In the genomic region with DNA sequence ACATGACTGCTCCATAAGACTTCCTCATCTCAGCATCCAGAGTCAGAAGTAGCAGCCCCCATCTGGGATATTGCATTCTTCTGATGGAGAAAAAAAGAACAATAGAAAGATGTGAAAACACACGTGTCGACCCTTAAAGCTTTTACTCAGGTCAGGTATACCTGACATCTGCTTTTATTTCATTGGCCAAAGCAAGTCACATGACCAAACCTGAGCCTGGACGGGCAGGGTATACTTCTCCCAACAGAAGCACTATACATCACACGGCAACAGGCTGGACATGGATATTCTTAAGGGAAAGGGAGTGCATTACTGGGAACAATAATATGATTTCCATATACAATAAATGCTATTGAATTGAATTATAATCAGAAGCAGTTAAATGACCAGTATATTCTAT, we compare ENCODE assay signal across 2 cellular contexts.
TF ChIP-seq lines count a peak whose summit lies in the region.

No MANE protein-coding gene starts in this region.

TF ChIP-seq in WTC11, 78 proteins besides CTCF, POLR2A, EP300 and RAD21 (continued from another document):
- TF ChIP-seq, protein P1, sequence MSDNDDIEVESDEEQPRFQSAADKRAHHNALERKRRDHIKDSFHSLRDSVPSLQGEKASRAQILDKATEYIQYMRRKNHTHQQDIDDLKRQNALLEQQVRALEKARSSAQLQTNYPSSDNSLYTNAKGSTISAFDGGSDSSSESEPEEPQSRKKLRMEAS (CRISPR knock-in tag; IDR thresholded peaks at IDR 0.05): no peak
- TF ChIP-seq, protein P2, sequence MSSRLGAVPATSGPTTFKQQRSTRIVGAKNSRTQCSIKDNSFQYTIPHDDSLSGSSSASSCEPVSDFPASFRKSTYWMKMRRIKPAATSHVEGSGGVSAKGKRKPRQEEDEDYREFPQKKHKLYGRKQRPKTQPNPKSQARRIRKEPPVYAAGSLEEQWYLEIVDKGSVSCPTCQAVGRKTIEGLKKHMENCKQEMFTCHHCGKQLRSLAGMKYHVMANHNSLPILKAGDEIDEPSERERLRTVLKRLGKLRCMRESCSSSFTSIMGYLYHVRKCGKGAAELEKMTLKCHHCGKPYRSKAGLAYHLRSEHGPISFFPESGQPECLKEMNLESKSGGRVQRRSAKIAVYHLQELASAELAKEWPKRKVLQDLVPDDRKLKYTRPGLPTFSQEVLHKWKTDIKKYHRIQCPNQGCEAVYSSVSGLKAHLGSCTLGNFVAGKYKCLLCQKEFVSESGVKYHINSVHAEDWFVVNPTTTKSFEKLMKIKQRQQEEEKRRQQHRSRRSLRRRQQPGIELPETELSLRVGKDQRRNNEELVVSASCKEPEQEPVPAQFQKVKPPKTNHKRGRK (CRISPR knock-in tag; IDR thresholded peaks at IDR 0.05; ENCODE audit: borderline replicate concordance): no peak

TF ChIP-seq in K562, 482 proteins besides CTCF, POLR2A, EP300 and RAD21 (continued from another document):
- TF ChIP-seq, protein P3, sequence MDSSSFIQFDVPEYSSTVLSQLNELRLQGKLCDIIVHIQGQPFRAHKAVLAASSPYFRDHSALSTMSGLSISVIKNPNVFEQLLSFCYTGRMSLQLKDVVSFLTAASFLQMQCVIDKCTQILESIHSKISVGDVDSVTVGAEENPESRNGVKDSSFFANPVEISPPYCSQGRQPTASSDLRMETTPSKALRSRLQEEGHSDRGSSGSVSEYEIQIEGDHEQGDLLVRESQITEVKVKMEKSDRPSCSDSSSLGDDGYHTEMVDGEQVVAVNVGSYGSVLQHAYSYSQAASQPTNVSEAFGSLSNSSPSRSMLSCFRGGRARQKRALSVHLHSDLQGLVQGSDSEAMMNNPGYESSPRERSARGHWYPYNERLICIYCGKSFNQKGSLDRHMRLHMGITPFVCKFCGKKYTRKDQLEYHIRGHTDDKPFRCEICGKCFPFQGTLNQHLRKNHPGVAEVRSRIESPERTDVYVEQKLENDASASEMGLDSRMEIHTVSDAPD (CRISPR knock-in tag; IDR thresholded peaks at IDR 0.05): no peak
- TF ChIP-seq ZNF707 (CRISPR knock-in tag; conservative IDR thresholded peaks at IDR 0.05) (no peak), CBFA2T2 (conservative IDR thresholded peaks at IDR 0.05) (peak; percentile 34; the same call in 1 of the 2 replicates), ZNF436 (CRISPR knock-in tag; IDR thresholded peaks at IDR 0.05) (no peak), JUND (IDR thresholded peaks at IDR 0.05; ENCODE audit: borderline replicate concordance, low read depth, low read length) (no peak), JUND (tag; IDR thresholded peaks at IDR 0.05; ENCODE audit: borderline replicate concordance, low read depth, low read length) (no peak), TOE1 (IDR thresholded peaks at IDR 0.05; ENCODE audit: borderline replicate concordance) (peak; percentile 59; the same call in 1 of the 2 replicates), TOE1 (CRISPR knock-in tag; IDR thresholded peaks at IDR 0.05; ENCODE audit: borderline replicate concordance, low read depth) (no peak), SRSF3 (IDR thresholded peaks at IDR 0.05; ENCODE audit: insufficient read depth, low read length) (no peak), MTA2 (IDR thresholded peaks at IDR 0.05; ENCODE audit: low read depth) (no peak), ZSCAN32 (CRISPR knock-in tag; IDR thresholded peaks at IDR 0.05) (no peak), ZNF3 (CRISPR knock-in tag; IDR thresholded peaks at IDR 0.05) (no peak), ELF1 (tag; IDR thresholded peaks at IDR 0.05) (no peak), POLR3A (IDR thresholded peaks at IDR 0.05; ENCODE audit: borderline replicate concordance, extremely low read depth, insufficient read depth, insufficient read length) (no peak), ZNF175 (CRISPR knock-in tag; IDR thresholded peaks at IDR 0.05; ENCODE audit: low read depth) (no peak), NCOA6 (IDR thresholded peaks at IDR 0.05) (no peak), RAD51 (IDR thresholded peaks at IDR 0.05; ENCODE audit: borderline replicate concordance, low read depth) (peak; percentile 76)
- TF ChIP-seq, protein P4, sequence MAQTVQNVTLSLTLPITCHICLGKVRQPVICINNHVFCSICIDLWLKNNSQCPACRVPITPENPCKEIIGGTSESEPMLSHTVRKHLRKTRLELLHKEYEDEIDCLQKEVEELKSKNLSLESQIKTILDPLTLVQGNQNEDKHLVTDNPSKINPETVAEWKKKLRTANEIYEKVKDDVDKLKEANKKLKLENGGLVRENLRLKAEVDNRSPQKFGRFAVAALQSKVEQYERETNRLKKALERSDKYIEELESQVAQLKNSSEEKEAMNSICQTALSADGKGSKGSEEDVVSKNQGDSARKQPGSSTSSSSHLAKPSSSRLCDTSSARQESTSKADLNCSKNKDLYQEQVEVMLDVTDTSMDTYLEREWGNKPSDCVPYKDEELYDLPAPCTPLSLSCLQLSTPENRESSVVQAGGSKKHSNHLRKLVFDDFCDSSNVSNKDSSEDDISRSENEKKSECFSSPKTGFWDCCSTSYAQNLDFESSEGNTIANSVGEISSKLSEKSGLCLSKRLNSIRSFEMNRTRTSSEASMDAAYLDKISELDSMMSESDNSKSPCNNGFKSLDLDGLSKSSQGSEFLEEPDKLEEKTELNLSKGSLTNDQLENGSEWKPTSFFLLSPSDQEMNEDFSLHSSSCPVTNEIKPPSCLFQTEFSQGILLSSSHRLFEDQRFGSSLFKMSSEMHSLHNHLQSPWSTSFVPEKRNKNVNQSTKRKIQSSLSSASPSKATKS (CRISPR knock-in tag; IDR thresholded peaks at IDR 0.05): no peak
- TF ChIP-seq, protein P5, sequence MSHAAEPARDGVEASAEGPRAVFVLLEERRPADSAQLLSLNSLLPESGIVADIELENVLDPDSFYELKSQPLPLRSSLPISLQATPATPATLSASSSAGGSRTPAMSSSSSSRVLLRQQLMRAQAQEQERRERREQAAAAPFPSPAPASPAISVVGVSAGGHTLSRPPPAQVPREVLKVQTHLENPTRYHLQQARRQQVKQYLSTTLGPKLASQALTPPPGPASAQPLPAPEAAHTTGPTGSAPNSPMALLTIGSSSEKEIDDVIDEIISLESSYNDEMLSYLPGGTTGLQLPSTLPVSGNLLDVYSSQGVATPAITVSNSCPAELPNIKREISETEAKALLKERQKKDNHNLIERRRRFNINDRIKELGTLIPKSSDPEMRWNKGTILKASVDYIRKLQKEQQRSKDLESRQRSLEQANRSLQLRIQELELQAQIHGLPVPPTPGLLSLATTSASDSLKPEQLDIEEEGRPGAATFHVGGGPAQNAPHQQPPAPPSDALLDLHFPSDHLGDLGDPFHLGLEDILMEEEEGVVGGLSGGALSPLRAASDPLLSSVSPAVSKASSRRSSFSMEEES (CRISPR knock-in tag; IDR thresholded peaks at IDR 0.05): peak; percentile 76
- TF ChIP-seq, protein P6, sequence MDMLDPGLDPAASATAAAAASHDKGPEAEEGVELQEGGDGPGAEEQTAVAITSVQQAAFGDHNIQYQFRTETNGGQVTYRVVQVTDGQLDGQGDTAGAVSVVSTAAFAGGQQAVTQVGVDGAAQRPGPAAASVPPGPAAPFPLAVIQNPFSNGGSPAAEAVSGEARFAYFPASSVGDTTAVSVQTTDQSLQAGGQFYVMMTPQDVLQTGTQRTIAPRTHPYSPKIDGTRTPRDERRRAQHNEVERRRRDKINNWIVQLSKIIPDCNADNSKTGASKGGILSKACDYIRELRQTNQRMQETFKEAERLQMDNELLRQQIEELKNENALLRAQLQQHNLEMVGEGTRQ (CRISPR knock-in tag; IDR thresholded peaks at IDR 0.05): peak; percentile 60
- TF ChIP-seq, protein P7, sequence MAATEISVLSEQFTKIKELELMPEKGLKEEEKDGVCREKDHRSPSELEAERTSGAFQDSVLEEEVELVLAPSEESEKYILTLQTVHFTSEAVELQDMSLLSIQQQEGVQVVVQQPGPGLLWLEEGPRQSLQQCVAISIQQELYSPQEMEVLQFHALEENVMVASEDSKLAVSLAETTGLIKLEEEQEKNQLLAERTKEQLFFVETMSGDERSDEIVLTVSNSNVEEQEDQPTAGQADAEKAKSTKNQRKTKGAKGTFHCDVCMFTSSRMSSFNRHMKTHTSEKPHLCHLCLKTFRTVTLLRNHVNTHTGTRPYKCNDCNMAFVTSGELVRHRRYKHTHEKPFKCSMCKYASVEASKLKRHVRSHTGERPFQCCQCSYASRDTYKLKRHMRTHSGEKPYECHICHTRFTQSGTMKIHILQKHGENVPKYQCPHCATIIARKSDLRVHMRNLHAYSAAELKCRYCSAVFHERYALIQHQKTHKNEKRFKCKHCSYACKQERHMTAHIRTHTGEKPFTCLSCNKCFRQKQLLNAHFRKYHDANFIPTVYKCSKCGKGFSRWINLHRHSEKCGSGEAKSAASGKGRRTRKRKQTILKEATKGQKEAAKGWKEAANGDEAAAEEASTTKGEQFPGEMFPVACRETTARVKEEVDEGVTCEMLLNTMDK (IDR thresholded peaks at IDR 0.05; ENCODE audit: borderline replicate concordance, insufficient read depth, low read depth, low read length, poor library complexity, severe bottlenecking): no peak
- TF ChIP-seq, protein P8, sequence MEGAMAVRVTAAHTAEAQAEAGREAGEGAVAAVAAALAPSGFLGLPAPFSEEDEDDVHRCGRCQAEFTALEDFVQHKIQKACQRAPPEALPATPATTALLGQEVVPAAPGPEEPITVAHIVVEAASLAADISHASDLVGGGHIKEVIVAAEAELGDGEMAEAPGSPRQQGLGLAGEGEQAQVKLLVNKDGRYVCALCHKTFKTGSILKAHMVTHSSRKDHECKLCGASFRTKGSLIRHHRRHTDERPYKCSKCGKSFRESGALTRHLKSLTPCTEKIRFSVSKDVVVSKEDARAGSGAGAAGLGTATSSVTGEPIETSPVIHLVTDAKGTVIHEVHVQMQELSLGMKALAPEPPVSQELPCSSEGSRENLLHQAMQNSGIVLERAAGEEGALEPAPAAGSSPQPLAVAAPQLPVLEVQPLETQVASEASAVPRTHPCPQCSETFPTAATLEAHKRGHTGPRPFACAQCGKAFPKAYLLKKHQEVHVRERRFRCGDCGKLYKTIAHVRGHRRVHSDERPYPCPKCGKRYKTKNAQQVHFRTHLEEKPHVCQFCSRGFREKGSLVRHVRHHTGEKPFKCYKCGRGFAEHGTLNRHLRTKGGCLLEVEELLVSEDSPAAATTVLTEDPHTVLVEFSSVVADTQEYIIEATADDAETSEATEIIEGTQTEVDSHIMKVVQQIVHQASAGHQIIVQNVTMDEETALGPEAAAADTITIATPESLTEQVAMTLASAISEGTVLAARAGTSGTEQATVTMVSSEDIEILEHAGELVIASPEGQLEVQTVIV (CRISPR knock-in tag; IDR thresholded peaks at IDR 0.05; ENCODE audit: borderline replicate concordance): no peak
- TF ChIP-seq, protein P2 (tag; IDR thresholded peaks at IDR 0.05): no peak
